Comparison of ENCODE assay signal across 8 cellular contexts in genomic region chr16:68022278-68022727, GRCh38. TPM values are rescaled to one million over a fixed set of nuclear protein-coding genes. Genes with fewer than 3 reads are reported as not detected.
DNase-seq lines count a peak whose midpoint lies in the region; ATAC-seq and TF ChIP-seq lines count a peak whose summit lies in the region.

No MANE protein-coding gene starts in this region.

- H3K27me3 ChIP-seq in rectal smooth muscle tissue (ENCODE audit: control insufficient read depth, insufficient read depth, low read length): no peaks in the 10 kb centered on the region

- H3K27me3 Mint-ChIP-seq in activated naive CD4-positive, alpha-beta T cell treated with anti-CD3 and anti-CD28 coated beads for 36 hours (ENCODE audit: low read depth): no peaks in the 10 kb centered on the region

- H3K4me3 ChIP-seq in fibroblast of the aortic adventitia (ENCODE audit: low read depth, low read length) (peak overlapping the region; percentile 98), rectal smooth muscle tissue (ENCODE audit: low read length) (peak overlapping the region; percentile 99)

- H3K4me3 Mint-ChIP-seq in activated naive CD4-positive, alpha-beta T cell treated with anti-CD3 and anti-CD28 coated beads for 36 hours: peak overlapping the region; percentile 99

- H3K4me1 Mint-ChIP-seq in activated naive CD4-positive, alpha-beta T cell treated with anti-CD3 and anti-CD28 coated beads for 36 hours (ENCODE audit: low read depth): peaks cover 38% of the 10 kb centered on the region

- H3K36me3 ChIP-seq in rectal smooth muscle tissue (ENCODE audit: control insufficient read depth, insufficient read depth, low read length): no peaks in the 10 kb centered on the region

- no peak for DNase-seq in activated naive CD4-positive, alpha-beta T cell treated with anti-CD3 and anti-CD28 coated beads for 36 hours
- no peak for DNase-seq in activated naive CD4-positive, alpha-beta T cell treated with Interleukin-2 at 50 U/mL for 16 hours
- no peak for DNase-seq in fibroblast of the aortic adventitia (ENCODE audit: low read depth)
- no peak for DNase-seq in iPS-NIHi11 (ENCODE audit: low spot score)
- no peak for DNase-seq in AG08396 (ENCODE audit: low spot score)
- DNase-seq in cerebellar cortex (ENCODE audit: low spot score): no peak

- intact Hi-C loops in activated naive CD4-positive, alpha-beta T cell treated with anti-CD3 and anti-CD28 coated beads for 36 hours (cut with micrococcal nuclease): loop anchor here (2.0 to 5.0 kb wide), 5 partner anchors 40 to 216 kb away; partner anchors contain the start of genes DPEP3, PSMB10, RANBP10 and SLC12A4

- H3K9ac ChIP-seq in rectal smooth muscle tissue (ENCODE audit: low read length): peak overlapping the region; percentile 74

- no peaks in the 10 kb centered on the region for H3K9me3 Mint-ChIP-seq in activated naive CD4-positive, alpha-beta T cell treated with anti-CD3 and anti-CD28 coated beads for 36 hours

- H3K4me1 ChIP-seq in rectal smooth muscle tissue (ENCODE audit: control insufficient read depth, insufficient read depth, low read length): peaks cover 7% of the 10 kb centered on the region

- peaks cover 19% of the 10 kb centered on the region for H3K36me3 Mint-ChIP-seq in activated naive CD4-positive, alpha-beta T cell treated with anti-CD3 and anti-CD28 coated beads for 36 hours (ENCODE audit: low read depth)

- H3K27ac ChIP-seq in rectal smooth muscle tissue (ENCODE audit: low read depth, low read length): peak overlapping the region; percentile 77

- CTCF ChIA-PET in activated naive CD4-positive, alpha-beta T cell treated with anti-CD3 and anti-CD28 coated beads for 36 hours (lab: Charles Lee): interaction anchor here (0.6 to 1.8 kb wide), 7 partner anchors 19 to 307 kb away, joined by 3 to 4 read pairs (median 3); no protein-coding TSS in a partner anchor

- peak; percentile 19 for ATAC-seq in SK-N-SH treated with all-trans-retinoic acid at 6 μM for 48 hours

- H3K27ac Mint-ChIP-seq in activated naive CD4-positive, alpha-beta T cell treated with anti-CD3 and anti-CD28 coated beads for 36 hours: peak overlapping the region; percentile 94

- TF ChIP-seq CTCF in fibroblast of the aortic adventitia (IDR thresholded peaks at IDR 0.05; ENCODE audit: insufficient read depth, low read length): no peak

TF ChIP-seq in SK-N-SH treated with all-trans-retinoic acid at 6 μM for 48 hours, 23 proteins besides CTCF, POLR2A, EP300 and RAD21:
- TF ChIP-seq RARB (CRISPR knock-in tag; IDR thresholded peaks at IDR 0.05) (no peak), OSR1 (CRISPR knock-in tag; IDR thresholded peaks at IDR 0.05) (no peak)

RNA-seq across cellular contexts. Expression of gene DDX28, which starts 0.7 kb away (rescaled TPM):
- 1 to 10 TPM; 9.4 to 9.7 TPM for total RNA-seq in activated naive CD4-positive, alpha-beta T cell treated with anti-CD3 and anti-CD28 coated beads for 36 hours
- 5.6 and 9.9 TPM in 2 replicates for total RNA-seq in fibroblast of the aortic adventitia (ENCODE audit: low replicate concordance)

RNA-seq across cellular contexts. Expression of gene DUS2, which starts 0.8 kb away (rescaled TPM):
- total RNA-seq in activated naive CD4-positive, alpha-beta T cell treated with anti-CD3 and anti-CD28 coated beads for 36 hours: 10 to 100 TPM; 22.9 to 25.2 TPM
- total RNA-seq in fibroblast of the aortic adventitia (ENCODE audit: low replicate concordance): 12.9 and 14.6 TPM in 2 replicates

RNA-seq across cellular contexts. Expression of gene DPEP2NB, which starts 6.6 kb away (rescaled TPM):
- not detected for total RNA-seq in activated naive CD4-positive, alpha-beta T cell treated with anti-CD3 and anti-CD28 coated beads for 36 hours
- not detected in 2 replicates for total RNA-seq in fibroblast of the aortic adventitia (ENCODE audit: low replicate concordance)

RNA-seq across cellular contexts. Expression of gene DPEP2, which starts 23.0 kb away (rescaled TPM):
- total RNA-seq in activated naive CD4-positive, alpha-beta T cell treated with anti-CD3 and anti-CD28 coated beads for 36 hours: 1 to 10 TPM; 3.1 to 3.8 TPM
- total RNA-seq in fibroblast of the aortic adventitia (ENCODE audit: low replicate concordance): not detected in 2 replicates

RNA-seq across cellular contexts. Expression of gene DPEP3, which starts 42.0 kb away (rescaled TPM):
- under 1 TPM in 1 of 2 experiments, not detected in 1; 0.19 TPM for total RNA-seq in activated naive CD4-positive, alpha-beta T cell treated with anti-CD3 and anti-CD28 coated beads for 36 hours
- not detected in 2 replicates for total RNA-seq in fibroblast of the aortic adventitia (ENCODE audit: low replicate concordance)
